In the genomic region with DNA sequence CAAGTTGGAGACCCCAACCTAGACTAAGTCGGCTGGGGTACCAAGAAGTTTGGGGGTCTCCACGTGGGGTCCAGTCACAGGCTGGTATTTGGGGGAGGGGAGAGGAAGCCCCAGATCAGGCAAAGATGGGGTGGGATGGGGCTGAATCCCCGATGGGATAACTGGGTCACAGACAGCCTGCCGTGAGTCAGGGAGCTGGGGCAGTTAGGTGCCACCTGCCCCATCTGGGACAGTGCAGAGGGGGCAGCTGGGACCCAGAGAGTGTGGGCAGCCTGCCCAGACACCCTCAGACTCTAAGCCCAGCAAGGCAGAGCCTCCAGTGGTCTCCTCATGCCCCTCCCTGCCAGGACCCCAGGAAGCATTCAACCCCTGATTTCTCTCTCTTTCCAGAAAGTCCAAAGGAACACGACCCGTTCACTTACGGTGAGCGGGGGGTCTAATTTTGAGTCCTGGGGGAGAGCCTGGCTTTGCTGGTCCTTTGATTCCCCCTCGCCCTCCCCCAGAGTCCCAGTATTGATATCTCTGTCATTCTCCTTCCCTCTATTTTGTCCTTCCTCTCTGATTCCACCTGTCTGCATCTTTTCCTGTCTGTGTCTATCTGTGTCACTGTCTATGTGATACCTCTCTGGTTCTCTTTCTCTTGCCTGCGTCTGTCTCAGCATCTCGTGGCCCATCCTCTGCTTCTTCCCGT, we compare ENCODE assay signal across 12 cellular contexts. TPM values are rescaled to one million over a fixed set of nuclear protein-coding genes. Genes with fewer than 3 reads are reported as not detected.
DNase-seq lines count a peak whose midpoint lies in the region; ATAC-seq and TF ChIP-seq lines count a peak whose summit lies in the region.
"Had no signal": no experiment of that assay in that cellular context is flagged by ENCODE, and none has a peak within 500 bp of the region (broad histone marks: within the 10 kb centered on the region; RNA-seq: fewer than 3 reads in every experiment).

No MANE protein-coding gene starts in this region.

- WGBS in right lobe of liver (ENCODE audit: insufficient coverage, low coverage, low lambda C conversion rate, missing lambda C conversion rate), result 20% methylated on average over 8 of the region's 12 CpGs
- WGBS in smooth muscle cell (ENCODE audit: low lambda C conversion rate), result 85% methylated on average over 12 of the region's 12 CpGs
- 47 to 58% (median 51%) methylated on average over 12 of the region's 12 CpGs for WGBS in adrenal gland, 4 donors

- no peak overlapping the region for H3K27ac Mint-ChIP-seq in GM23338
- H3K27ac Mint-ChIP-seq in activated naive CD8-positive, alpha-beta T cell treated with anti-CD3 and anti-CD28 coated beads, Interleukin-2, amount 50 U/mL, for 24 hours, result no peak overlapping the region
- H3K27ac Mint-ChIP-seq: endodermal cell had no signal

- TF ChIP-seq POLR2A in right lobe of liver (IDR thresholded peaks at IDR 0.05), result no peak
- no peak for TF ChIP-seq POLR2A in adrenal gland (IDR thresholded peaks at IDR 0.05)

- H3K36me3 Mint-ChIP-seq in GM23338 (ENCODE audit: low read depth), result no peaks in the 10 kb centered on the region
- no peaks in the 10 kb centered on the region for H3K36me3 Mint-ChIP-seq in activated naive CD8-positive, alpha-beta T cell treated with anti-CD3 and anti-CD28 coated beads, Interleukin-2, amount 50 U/mL, for 24 hours (ENCODE audit: low read depth)

- H3K79me2 ChIP-seq in GM23338 (replicated peaks; ENCODE audit: insufficient read depth) (no peaks in the 10 kb centered on the region), smooth muscle cell (ENCODE audit: low read depth) (no peaks in the 10 kb centered on the region)

- H3K4me1 Mint-ChIP-seq in GM23338, result peaks cover 43% of the 10 kb centered on the region
- H3K4me1 Mint-ChIP-seq in activated naive CD8-positive, alpha-beta T cell treated with anti-CD3 and anti-CD28 coated beads, Interleukin-2, amount 50 U/mL, for 24 hours, result peaks cover 32% of the 10 kb centered on the region

- H3K27me3 Mint-ChIP-seq in GM23338 (ENCODE audit: insufficient read depth, low read depth, poor library complexity), result peaks cover 35% of the 10 kb centered on the region
- H3K27me3 Mint-ChIP-seq in activated naive CD8-positive, alpha-beta T cell treated with anti-CD3 and anti-CD28 coated beads, Interleukin-2, amount 50 U/mL, for 24 hours, result peaks cover 20% of the 10 kb centered on the region

- no peak overlapping the region for H3K27ac ChIP-seq in GM23338 (ENCODE audit: low read depth)
- H3K27ac ChIP-seq in right lobe of liver, result peak overlapping the region; percentile 86 to 97 (median 93)
- no peak overlapping the region for H3K27ac ChIP-seq in smooth muscle cell (ENCODE audit: low read depth)
- peak overlapping the region in 2 of 5 donors; percentile 70 to 87 for H3K27ac ChIP-seq in adrenal gland

- peak overlapping the region; percentile 54; the same call in 1 of the 3 replicates for H3K4me3 Mint-ChIP-seq in GM23338
- H3K4me3 Mint-ChIP-seq in activated naive CD8-positive, alpha-beta T cell treated with anti-CD3 and anti-CD28 coated beads, Interleukin-2, amount 50 U/mL, for 24 hours, result peak overlapping the region; percentile 32

- no peaks in the 10 kb centered on the region; the same call in 1 of the 3 replicates for H3K9me3 Mint-ChIP-seq in GM23338
- no peaks in the 10 kb centered on the region for H3K9me3 Mint-ChIP-seq in activated naive CD8-positive, alpha-beta T cell treated with anti-CD3 and anti-CD28 coated beads, Interleukin-2, amount 50 U/mL, for 24 hours
- H3K9me3 Mint-ChIP-seq: activated T-cell treated with anti-CD3 and anti-CD28 coated beads, Interleukin-2, amount 50 U/mL, for 4 hours; endodermal cell had no signal

- H3K4me2 ChIP-seq in GM23338, result peak overlapping the region; percentile 69
- H3K4me2 ChIP-seq in smooth muscle cell, result peak overlapping the region; percentile 36

- 0 out of 2 replicates have a peak, but pooled peaks cover 4% of the 10 kb centered on the region for H4K20me1 ChIP-seq in GM23338 (replicated peaks; ENCODE audit: insufficient read depth)
- no peaks in the 10 kb centered on the region for H4K20me1 ChIP-seq in smooth muscle cell (ENCODE audit: low read depth)

- H3F3A ChIP-seq in GM23338 (replicated peaks; ENCODE audit: low read depth), result peaks cover 9% of the 10 kb centered on the region; the same call in 1 of the 2 replicates
- no peaks in the 10 kb centered on the region for H3F3A ChIP-seq in smooth muscle cell (ENCODE audit: low read depth)

- H3K9me3 ChIP-seq in right lobe of liver (no peaks in the 10 kb centered on the region), smooth muscle cell (replicated peaks; ENCODE audit: low read depth) (no peaks in the 10 kb centered on the region), adrenal gland (replicated peaks in 1 of 3) (no peaks in the 10 kb centered on the region)

- peaks cover 31% of the 10 kb centered on the region for H3K4me1 ChIP-seq in GM23338 (ENCODE audit: insufficient read depth)
- peaks cover 0 to 49% (median 12%) of the 10 kb centered on the region in 4 donors for H3K4me1 ChIP-seq in right lobe of liver
- peaks cover 12% of the 10 kb centered on the region for H3K4me1 ChIP-seq in smooth muscle cell (ENCODE audit: low read depth)
- H3K4me1 ChIP-seq in adrenal gland (replicated peaks in 1 of 2), result peaks cover 0 to 15% of the 10 kb centered on the region in 2 donors

- H3K9ac ChIP-seq in smooth muscle cell (ENCODE audit: low read depth), result no peak overlapping the region

- DNase-seq in GM23338 (ENCODE audit: low spot score) (no peak), right lobe of liver (no peak), smooth muscle cell (lab: John Stamatoyannopoulos, UW; ENCODE audit: unreplicated experiment) (no peak), NCI-H2081 (lab: John Stamatoyannopoulos, UW) (no peak), mucosa of gallbladder (ENCODE audit: low spot score) (no peak), adrenal gland (no peak)
- no peak for DNase-seq in activated naive CD8-positive, alpha-beta T cell treated with anti-CD3 and anti-CD28 coated beads, Interleukin-2, amount 50 U/mL, for 24 hours
- DNase-seq: DMS79 had no signal

- H3K36me3 ChIP-seq in GM23338 (ENCODE audit: insufficient read depth), result no peaks in the 10 kb centered on the region
- peaks cover 0 to 6% (median 0%) of the 10 kb centered on the region in 4 donors for H3K36me3 ChIP-seq in right lobe of liver
- H3K36me3 ChIP-seq in smooth muscle cell (ENCODE audit: low read depth), result no peaks in the 10 kb centered on the region
- no peaks in the 10 kb centered on the region for H3K36me3 ChIP-seq in adrenal gland (replicated peaks in 1 of 2)

- TF ChIP-seq CTCF in GM23338 (conservative IDR thresholded peaks at IDR 0.05; ENCODE audit: low read depth in 2 of 2) (no peak), right lobe of liver (IDR thresholded peaks at IDR 0.05) (no peak), smooth muscle cell (IDR thresholded peaks at IDR 0.05; ENCODE audit: borderline replicate concordance, insufficient read depth, poor library complexity, severe bottlenecking) (no peak), adrenal gland (IDR thresholded peaks at IDR 0.05) (no peak)

- H3K9me2 ChIP-seq in GM23338 (ENCODE audit: insufficient read depth), result no peaks in the 10 kb centered on the region

- intact Hi-C loops in right lobe of liver (cut with DNase I) (no loop called here), adrenal gland (cut with DNase I) (loop anchor here in 1 of 2 donors (5.0 kb wide), 1 partner anchor 127 kb away; the partner anchor contains the start of gene USF2)

- no peak for ATAC-seq in GM23338
- ATAC-seq in activated naive CD8-positive, alpha-beta T cell treated with anti-CD3 and anti-CD28 coated beads, Interleukin-2, amount 50 U/mL, for 24 hours, result no peak
- ATAC-seq in right lobe of liver, result no peak
- no peak for ATAC-seq in HG03378 (IDR thresholded peaks at IDR 0.05; ENCODE audit: unreplicated experiment)

- peaks cover 20% of the 10 kb centered on the region for H3K27me3 ChIP-seq in GM23338 (ENCODE audit: insufficient read depth)
- H3K27me3 ChIP-seq in right lobe of liver, result no peaks in the 10 kb centered on the region
- peaks cover 41% of the 10 kb centered on the region for H3K27me3 ChIP-seq in smooth muscle cell (ENCODE audit: low read depth)
- peaks cover 4% of the 10 kb centered on the region for H3K27me3 ChIP-seq in adrenal gland

- H3K4me3 ChIP-seq in GM23338 (peak overlapping the region; percentile 46), right lobe of liver (peak overlapping the region; percentile 19 to 57 (median 56)), smooth muscle cell (no peak overlapping the region), adrenal gland (peak overlapping the region in 1 of 4 donors; percentile 10)

- H2AFZ ChIP-seq in GM23338 (no peak overlapping the region), smooth muscle cell (ENCODE audit: low read depth) (no peak overlapping the region)

RNA-seq across cellular contexts. Expression of gene FXYD1, which starts 1.7 kb away (rescaled TPM):
- total RNA-seq in GM23338 (2014; rRNA removed; shearing (Covaris generic)), result 1.5 and 1.7 TPM in 2 replicates
- 26.8 and 31.3 TPM in 2 replicates for polyA plus RNA-seq in GM23338 (2016; fragmentation: Nextera tagmentation; extraction: Ambion mirVana)
- 100 to 1,000 TPM in 4 of 6 experiments, 10 to 100 TPM in 2; 38.9 to 263 (median 140) TPM for total RNA-seq in right lobe of liver
- 3.2 and 3.5 TPM in 2 replicates for total RNA-seq in smooth muscle cell
- polyA plus RNA-seq in smooth muscle cell, result 2.7 and 3.0 TPM in 2 replicates
- 94.0 TPM for total RNA-seq in mucosa of gallbladder
- 10 to 100 TPM in 3 of 8 donors, 1 to 10 TPM in 4, not detected in 1; 2.0 to 16.1 (median 9.4) TPM for total RNA-seq in adrenal gland
- polyA plus RNA-seq in adrenal gland, result 10 to 100 TPM in 2 of 3 donors, 1 to 10 TPM in 1; 5.5 to 58.6 (median 45.7) TPM
- total RNA-seq: T-helper 1 cell treated with Interleukin-12 subunit alpha and Interleukin-12 subunit beta and Interleukin-4 antibody, amounts not matched to agents 30 ng/mL and 1 ng/mL, for 36 hours had no signal

RNA-seq across cellular contexts. Expression of gene FXYD7, which starts 2.7 kb away (rescaled TPM):
- total RNA-seq in GM23338 (2014; rRNA removed; shearing (Covaris generic)), result 9.6 and 15.9 TPM in 2 replicates
- 43.7 and 44.0 TPM in 2 replicates for polyA plus RNA-seq in GM23338 (2016; fragmentation: Nextera tagmentation; extraction: Ambion mirVana)
- total RNA-seq in right lobe of liver, result under 1 TPM in 1 of 6 experiments, not detected in 5; 0.49 TPM
- total RNA-seq in smooth muscle cell, result not detected in 2 replicates
- polyA plus RNA-seq in smooth muscle cell, result not detected in 2 replicates
- total RNA-seq in mucosa of gallbladder, result not detected
- total RNA-seq in adrenal gland, result not detected
- polyA plus RNA-seq in adrenal gland, result under 1 TPM in 2 of 3 donors, not detected in 1; 0.64 to 0.67 TPM

RNA-seq across cellular contexts. Expression of gene LGI4, which starts 5.5 kb away (rescaled TPM):
- 3.6 and 4.3 TPM in 2 replicates for total RNA-seq in GM23338 (2014; rRNA removed; shearing (Covaris generic))
- 2.3 and 3.4 TPM in 2 replicates for polyA plus RNA-seq in GM23338 (2016; fragmentation: Nextera tagmentation; extraction: Ambion mirVana)
- 1 to 10 TPM in 5 of 6 experiments, under 1 TPM in 1; 0.99 to 2.0 (median 1.5) TPM for total RNA-seq in right lobe of liver
- 0.22 TPM in 1 of 2 replicates, not detected in the other for total RNA-seq in smooth muscle cell
- polyA plus RNA-seq in smooth muscle cell, result 0.17 and 0.24 TPM in 2 replicates
- 8.9 TPM for total RNA-seq in mucosa of gallbladder
- total RNA-seq in adrenal gland, result 1 to 10 TPM in 6 of 8 donors, under 1 TPM in 2; 0.17 to 4.4 (median 1.2) TPM
- 10 to 100 TPM in 2 of 3 donors, 1 to 10 TPM in 1; 1.8 to 22.4 (median 19.5) TPM for polyA plus RNA-seq in adrenal gland

RNA-seq across cellular contexts. Expression of gene FXYD5, which starts 14.2 kb away (rescaled TPM):
- 97.7 and 98.9 TPM in 2 replicates for total RNA-seq in GM23338 (2014; rRNA removed; shearing (Covaris generic))
- polyA plus RNA-seq in GM23338 (2016; fragmentation: Nextera tagmentation; extraction: Ambion mirVana) (222 and 233 TPM in 2 replicates), smooth muscle cell (205 and 246 TPM in 2 replicates), adrenal gland (100 to 1,000 TPM in 1 of 3 donors, 10 to 100 TPM in 2; 34.6 to 123 (median 84.2) TPM)
- total RNA-seq in right lobe of liver (10 to 100 TPM in 4 of 6 experiments, 1 to 10 TPM in 2; 5.6 to 23.6 (median 14.2) TPM), smooth muscle cell (89.3 and 133 TPM in 2 replicates), mucosa of gallbladder (88.4 TPM), adrenal gland (10 to 100 TPM; 11.5 to 68.4 (median 36.8) TPM)

RNA-seq across cellular contexts. Expression of gene FXYD3, which starts 24.7 kb away (rescaled TPM):
- total RNA-seq in GM23338 (2014; rRNA removed; shearing (Covaris generic)), result not detected in 2 replicates
- 0.81 and 0.89 TPM in 2 replicates for polyA plus RNA-seq in GM23338 (2016; fragmentation: Nextera tagmentation; extraction: Ambion mirVana)
- total RNA-seq in right lobe of liver, result 1 to 10 TPM in 1 of 6 experiments, not detected in 5; 1.0 TPM
- 26.3 and 37.0 TPM in 2 replicates for total RNA-seq in smooth muscle cell
- polyA plus RNA-seq in smooth muscle cell, result 23.0 and 67.1 TPM in 2 replicates
- 139 TPM for total RNA-seq in mucosa of gallbladder
- 1 to 10 TPM in 2 of 8 donors, under 1 TPM in 3, not detected in 3; 0.34 to 4.6 (median 0.75) TPM for total RNA-seq in adrenal gland
- 1 to 10 TPM in 2 of 3 donors, under 1 TPM in 1; 0.35 to 4.0 (median 4.0) TPM for polyA plus RNA-seq in adrenal gland
- total RNA-seq: endodermal cell; T-helper 1 cell treated with Interleukin-12 subunit alpha and Interleukin-12 subunit beta and Interleukin-4 antibody, amounts not matched to agents 30 ng/mL and 1 ng/mL, for 36 hours had no signal

Comparison
In these comparisons a context has a peak if more than half of its experiments do, and no peak if none do; other contexts are left out.
1. H3K27ac ChIP-seq: peak in right lobe of liver (3 of 3); none in GM23338 (single experiment) and smooth muscle cell (single experiment).